ENCODE assay signal across 18 cellular contexts in the genomic region with DNA sequence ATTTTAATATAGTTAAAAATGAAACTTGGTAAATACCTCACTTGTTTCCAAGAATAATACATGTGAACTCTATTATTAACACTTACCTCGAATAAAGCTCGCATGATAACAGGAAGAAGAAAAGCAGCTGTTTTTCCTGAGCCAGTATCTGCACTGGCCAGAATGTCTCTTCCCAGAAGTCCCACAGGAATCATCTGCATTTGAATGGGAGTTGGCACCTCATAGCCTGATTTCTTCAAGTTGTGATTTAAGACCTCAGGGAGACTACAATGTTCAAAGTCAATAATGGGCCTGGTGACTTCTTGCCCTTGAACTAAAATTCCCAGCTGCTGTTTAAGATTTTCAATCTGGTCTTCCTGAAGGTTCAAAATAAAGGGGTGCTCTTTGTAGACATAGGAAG. TPM values are rescaled to one million over a fixed set of nuclear protein-coding genes. Genes with fewer than 3 reads are reported as not detected.
A peak's percentile ranks its signal among the peaks of the same experiment; 100 is the strongest.
DNase-seq lines count a peak whose midpoint lies in the region; ATAC-seq and TF ChIP-seq lines count a peak whose summit lies in the region.
"Had no signal": no experiment of that assay in that cellular context is flagged by ENCODE, and none has a peak within 500 bp of the region (broad histone marks: within the 10 kb centered on the region; RNA-seq: fewer than 3 reads in every experiment).

No MANE protein-coding gene starts in this region.

- no peak overlapping the region for H3K4me3 ChIP-seq in cardiac muscle cell
- H3K4me3 ChIP-seq: MG63, right lobe of liver had no signal

- no peaks in the 10 kb centered on the region for H3K27me3 ChIP-seq in cardiac muscle cell
- H3K27me3 ChIP-seq: MG63, right lobe of liver had no signal

- no peaks in the 10 kb centered on the region for H3K27me3 Mint-ChIP-seq in type B pancreatic cell
- H3K27me3 Mint-ChIP-seq: activated CD4-positive, alpha-beta memory T cell treated with anti-CD3 and anti-CD28 coated beads for 36 hours had no signal

- peaks cover 9% of the 10 kb centered on the region for H3K4me1 ChIP-seq in cardiac muscle cell (ENCODE audit: low read depth)

- H3K36me3 Mint-ChIP-seq in type B pancreatic cell, result peaks cover 44% of the 10 kb centered on the region

- DNase-seq in cardiac muscle cell (ENCODE audit: low read depth in 1 of 2, low spot score in 1 of 2) (peak in 1 of 2 donors; percentile 45), Right ventricle myocardium superior (no peak), astrocyte of the hippocampus (ENCODE audit: low read depth, low spot score) (peak; percentile 19), lung microvascular endothelial cell (ENCODE audit: low read depth in 2 of 2) (peak; percentile 70 to 88), type B pancreatic cell (ENCODE audit: extremely low spot score, unreplicated experiment) (no peak), HT-29 (ENCODE audit: low spot score) (no peak)
- DNase-seq in stimulated activated CD4-positive, alpha-beta T cell treated with anti-CD3 and anti-CD28 coated beads, Interleukin-12 subunit alpha, Interleukin-12 subunit beta, amount 100 ng/mL, for 4 hours, result no peak
- DNase-seq: ACHN; activated CD4-positive, alpha-beta memory T cell treated with anti-CD3 and anti-CD28 coated beads for 36 hours; activated effector memory CD4-positive, alpha-beta T cell treated with Interleukin-2 at 50 U/mL for 16 hours; DMS153; MG63; NCI-H2171 treated with DMSO at 0.1 percent for 48 hours; PC-3; right lobe of liver; T-helper 2 cell; trophoblast cell had no signal

- H3K9me3 Mint-ChIP-seq in type B pancreatic cell, result no peaks in the 10 kb centered on the region
- H3K9me3 Mint-ChIP-seq: activated CD4-positive, alpha-beta memory T cell treated with anti-CD3 and anti-CD28 coated beads for 36 hours had no signal

- intact Hi-C loops in Right ventricle myocardium superior (cut with DNase I), result no loop called here

- TF ChIP-seq CTCF in cardiac muscle cell (IDR thresholded peaks at IDR 0.05; ENCODE audit: low read depth, low read length) (no peak), type B pancreatic cell (conservative IDR thresholded peaks at IDR 0.05) (no peak)

- no peak for ATAC-seq in Right ventricle myocardium superior (ENCODE audit: poor library complexity)
- no peak for ATAC-seq in HG03342 (IDR thresholded peaks at IDR 0.05; ENCODE audit: unreplicated experiment)
- ATAC-seq: PC-3, right lobe of liver had no signal

- H3K9me3 ChIP-seq in cardiac muscle cell (ENCODE audit: low read depth), result no peaks in the 10 kb centered on the region
- H3K9me3 ChIP-seq: MG63, right lobe of liver had no signal

- peaks cover 14% of the 10 kb centered on the region for H3K4me1 Mint-ChIP-seq in type B pancreatic cell (ENCODE audit: unreplicated experiment)

- peak overlapping the region; percentile 12 for H3K27ac Mint-ChIP-seq in type B pancreatic cell
- H3K27ac Mint-ChIP-seq: activated CD4-positive, alpha-beta memory T cell treated with anti-CD3 and anti-CD28 coated beads for 36 hours had no signal

- no peak overlapping the region for H3K4me3 Mint-ChIP-seq in type B pancreatic cell
- H3K4me3 Mint-ChIP-seq: activated CD4-positive, alpha-beta memory T cell treated with anti-CD3 and anti-CD28 coated beads for 36 hours had no signal

- H3K36me3 ChIP-seq in cardiac muscle cell, result peaks cover 18% of the 10 kb centered on the region

- peak overlapping the region; percentile 30 for H3K27ac ChIP-seq in cardiac muscle cell
- H3K27ac ChIP-seq: right lobe of liver had no signal

RNA-seq across cellular contexts. Expression of gene DDX59, which starts 3.9 kb away (rescaled TPM):
- total RNA-seq in cardiac muscle cell (11.7 and 13.3 TPM in 2 replicates), Right ventricle myocardium superior (12.9 TPM), lung microvascular endothelial cell (9.2 and 20.2 TPM in 2 replicates), type B pancreatic cell (ENCODE audit: low replicate concordance) (17.1 and 19.0 TPM in 2 replicates)
- 9.6 and 11.1 TPM in 2 replicates for polyA plus RNA-seq in cardiac muscle cell
- total RNA-seq in HT-29 (2014; rRNA removed; shearing (Covaris generic)), result 7.1 and 8.3 TPM in 2 replicates

RNA-seq across cellular contexts. Expression of gene KIF14, which starts 45.3 kb away (rescaled TPM):
- 1.3 and 14.2 TPM in 2 replicates for total RNA-seq in cardiac muscle cell
- 1.7 and 10.2 TPM in 2 replicates for polyA plus RNA-seq in cardiac muscle cell
- 0.19 TPM for total RNA-seq in Right ventricle myocardium superior
- 1.2 and 3.9 TPM in 2 replicates for total RNA-seq in lung microvascular endothelial cell
- 3.8 and 12.8 TPM in 2 replicates for total RNA-seq in type B pancreatic cell (ENCODE audit: low replicate concordance)
- 5.6 and 6.2 TPM in 2 replicates for total RNA-seq in HT-29 (2014; rRNA removed; shearing (Covaris generic))

Comparison
In these comparisons a context has a peak if more than half of its experiments do, and no peak if none do; other contexts are left out.
1. DNase-seq: peak in astrocyte of the hippocampus (single experiment) and lung microvascular endothelial cell (2 of 2); none in Right ventricle myocardium superior (single experiment), type B pancreatic cell (single experiment), stimulated activated CD4-positive, alpha-beta T cell treated with anti-CD3 and anti-CD28 coated beads, Interleukin-12 subunit alpha, Interleukin-12 subunit beta, amount 100 ng/mL, for 4 hours (single experiment) and HT-29 (single experiment).